ENCODE assay signal across 18 cellular contexts in genomic region chr14:74594021-74594420, GRCh38. TPM values are rescaled to one million over a fixed set of nuclear protein-coding genes. Genes with fewer than 3 reads are reported as not detected.
A peak's percentile ranks its signal among the peaks of the same experiment; 100 is the strongest.
DNase-seq lines count a peak whose midpoint lies in the region; ATAC-seq, FAIRE-seq and TF ChIP-seq lines count a peak whose summit lies in the region.
"Had no signal": no experiment of that assay in that cellular context is flagged by ENCODE, and none has a peak within 500 bp of the region (broad histone marks: within the 10 kb centered on the region; RNA-seq: fewer than 3 reads in every experiment).

No MANE protein-coding gene starts in this region.

- WGBS in HepG2 (ENCODE audit: low lambda C conversion rate), result 40% methylated on average over 4 of the region's 7 CpGs
- 100% methylated on average over 1 of the region's 7 CpGs for WGBS in right lobe of liver (ENCODE audit: insufficient coverage, low coverage, low lambda C conversion rate, missing lambda C conversion rate)

- 0 out of 5 replicates have a peak, but pooled peaks cover 0 to 1% of the 10 kb centered on the region in 2 experiments for H3K27me3 ChIP-seq in HepG2 (ENCODE audit: control insufficient read depth in 1 of 2, insufficient read depth in 2 of 2, low read length in 2 of 2)
- H3K27me3 ChIP-seq in right lobe of liver, result no peaks in the 10 kb centered on the region
- no peaks in the 10 kb centered on the region for H3K27me3 ChIP-seq in skeletal muscle satellite cell (ENCODE audit: control insufficient read depth, insufficient read depth, low read length)

- no TSS peak for BruUV-seq in HepG2 (replicated peaks; lab: Mats Ljungman, UMichigan)

- H3K79me2 ChIP-seq in HepG2 (ENCODE audit: insufficient read depth, low read length), result no peaks in the 10 kb centered on the region

- H3K4me2 ChIP-seq in HepG2 (ENCODE audit: low read depth, low read length) (peak overlapping the region; percentile 61; the same call in 1 of the 2 replicates), skeletal muscle satellite cell (ENCODE audit: low read length) (no peak overlapping the region)

- no peak for DNase-seq in HepG2 (ENCODE audit: low spot score)
- no peak for DNase-seq in right lobe of liver
- DNase-seq in left ventricle myocardium superior, result peak; percentile 15
- DNase-seq in D341Med (ENCODE audit: low spot score), result no peak
- DNase-seq in OCI-M1 (lab: John Stamatoyannopoulos, UW), result no peak
- no peak for DNase-seq in A172 (ENCODE audit: low spot score)
- no peak for DNase-seq in NCI-H187 (lab: John Stamatoyannopoulos, UW)
- DNase-seq: activated CD4-positive, alpha-beta memory T cell treated with anti-CD3 and anti-CD28 coated beads, Interleukin-2, amount 10 ng/mL, durations not matched to agents 7 days and 5 days; activated naive CD8-positive, alpha-beta T cell treated with anti-CD3 and anti-CD28 coated beads, Interleukin-2, amount 50 U/mL, for 24 hours; cortex of kidney; head of caudate nucleus; MV-4-11; NCI-H2081; PC-3; SW 1271 had no signal

- H4K20me1 ChIP-seq in HepG2 (ENCODE audit: insufficient read depth, low read length), result no peaks in the 10 kb centered on the region

- H3K36me3 ChIP-seq in HepG2 (replicated peaks in 1 of 2; ENCODE audit: control insufficient read depth in 1 of 2, insufficient read depth in 2 of 2, low read length in 2 of 2) (no peaks in the 10 kb centered on the region), right lobe of liver (no peaks in the 10 kb centered on the region), skeletal muscle satellite cell (ENCODE audit: insufficient read depth, low read length) (peaks cover 65% of the 10 kb centered on the region)

- TF ChIP-seq CTCF in HepG2 (CRISPR knock-in tag; IDR thresholded peaks at IDR 0.05) (no peak), right lobe of liver (IDR thresholded peaks at IDR 0.05) (no peak)

- CTCF ChIA-PET in HepG2 (lab: Yijun Ruan, JAX; ENCODE audit: low intra/inter-chr PET ratio, low total read pairs), result no interaction called here

- no peak overlapping the region for H2AFZ ChIP-seq in HepG2 (ENCODE audit: low read length)

- H3K27ac ChIP-seq in HepG2 (ENCODE audit: extremely low read length, insufficient read depth, low read length), result no peak overlapping the region
- peak overlapping the region in 1 of 3 donors; percentile 13 for H3K27ac ChIP-seq in right lobe of liver
- H3K27ac ChIP-seq: epithelial cell of prostate had no signal

- H3K4me3 ChIP-seq in HepG2 (replicated peaks in 1 of 3; ENCODE audit: insufficient read depth in 1 of 3, low read depth in 2 of 3, low read length in 3 of 3) (no peak overlapping the region), right lobe of liver (no peak overlapping the region), skeletal muscle satellite cell (ENCODE audit: low read length) (no peak overlapping the region)
- H3K4me3 ChIP-seq: GM12878 had no signal

- POLR2A ChIA-PET in HepG2 (lab: Yijun Ruan, JAX), result no interaction called here

- peaks cover 33% of the 10 kb centered on the region for H3K4me1 ChIP-seq in HepG2 (ENCODE audit: insufficient read depth, low read length)
- H3K4me1 ChIP-seq in right lobe of liver, result no peaks in the 10 kb centered on the region
- H3K4me1 ChIP-seq in skeletal muscle satellite cell (ENCODE audit: control insufficient read depth, insufficient read depth, low read length), result peaks cover 78% of the 10 kb centered on the region

- no peak for TF ChIP-seq EP300 in HepG2 (IDR thresholded peaks at IDR 0.05; ENCODE audit: low read depth in 2 of 2, low read length in 2 of 2)
- TF ChIP-seq EP300 in HepG2 (CRISPR knock-in tag; IDR thresholded peaks at IDR 0.05; ENCODE audit: borderline replicate concordance), result no peak

- in situ Hi-C loops in HepG2 (cut with HindIII; ENCODE audit: extremely low pct_ligation_motif_present, low pct_unique_long_range_greater_than_20kb), result no loop called here

- no peak for ATAC-seq in HepG2
- no peak for ATAC-seq in right lobe of liver
- ATAC-seq in left ventricle myocardium superior, result no peak
- ATAC-seq: activated naive CD8-positive, alpha-beta T cell treated with anti-CD3 and anti-CD28 coated beads, Interleukin-2, amount 50 U/mL, for 24 hours; PC-3 had no signal

- TF ChIP-seq POLR2A in HepG2 (IDR thresholded peaks at IDR 0.05; ENCODE audit: insufficient read depth in 1 of 2, low read depth in 2 of 2, low read length in 2 of 2), result no peak
- no peak for TF ChIP-seq POLR2A in right lobe of liver (IDR thresholded peaks at IDR 0.05)

- intact Hi-C loops in HepG2 (cut with micrococcal nuclease; ENCODE audit: unreplicated experiment) (no loop called here), right lobe of liver (cut with DNase I) (no loop called here), left ventricle myocardium superior (cut with micrococcal nuclease) (no loop called here)

- H3K9me3 ChIP-seq in HepG2 (ENCODE audit: low read length) (no peaks in the 10 kb centered on the region), right lobe of liver (no peaks in the 10 kb centered on the region), skeletal muscle satellite cell (replicated peaks; ENCODE audit: low read length) (no peaks in the 10 kb centered on the region)

- H3K9ac ChIP-seq in HepG2 (ENCODE audit: insufficient read depth, low read depth, low read length) (no peak overlapping the region), skeletal muscle satellite cell (ENCODE audit: low read depth, low read length) (peak overlapping the region; percentile 33)

- no peak for FAIRE-seq in HepG2 (lab: Jason Lieb, UNC)
- FAIRE-seq: GM12878 had no signal

- TF ChIP-seq RAD21 in HepG2 (CRISPR knock-in tag; IDR thresholded peaks at IDR 0.05), result no peak

TF ChIP-seq in HepG2, 621 proteins besides CTCF, POLR2A, EP300 and RAD21:
- no peak for TF ChIP-seq TOPORS (CRISPR knock-in tag; IDR thresholded peaks at IDR 0.05)
- no peak for TF ChIP-seq ZNF160 (CRISPR knock-in tag; IDR thresholded peaks at IDR 0.05)
- no peak for TF ChIP-seq ZNF530 (CRISPR knock-in tag; IDR thresholded peaks at IDR 0.05; ENCODE audit: low read depth)
- no peak for TF ChIP-seq FOSL2 (CRISPR knock-in tag; IDR thresholded peaks at IDR 0.05)
- no peak for TF ChIP-seq SIX4 (CRISPR knock-in tag; IDR thresholded peaks at IDR 0.05)
- no peak for TF ChIP-seq GABPA (IDR thresholded peaks at IDR 0.05; ENCODE audit: low read depth, low read length)
- no peak for TF ChIP-seq GABPA (CRISPR knock-in tag; IDR thresholded peaks at IDR 0.05; ENCODE audit: low read depth)
- no peak for TF ChIP-seq ZNF772 (CRISPR knock-in tag; IDR thresholded peaks at IDR 0.05)

RNA-seq across cellular contexts. Expression of gene LTBP2, which starts 18.0 kb away (rescaled TPM):
- total RNA-seq in HepG2 (2016; rRNA removed; fragmentation: Illumina TruSeq; extraction: Trizol) (0.18 and 0.20 TPM in 2 replicates), right lobe of liver (1 to 10 TPM in 3 of 6 experiments, under 1 TPM in 3; 0.46 to 3.5 (median 1.7) TPM), left ventricle myocardium superior (16.0 TPM)
- total RNA-seq in HepG2 (2016; cell fraction: cytosol; rRNA removed; fragmentation: Illumina TruSeq; extraction: Trizol; ENCODE audit: low read depth), result 0.09 TPM in 1 of 2 replicates, not detected in the other
- total RNA-seq in HepG2 (2016; cell fraction: insoluble cytoplasmic fraction; rRNA removed; fragmentation: Illumina TruSeq; extraction: Trizol), result 0.10 and 0.41 TPM in 2 replicates
- 0.06 TPM in 1 of 2 replicates, not detected in the other for total RNA-seq in HepG2 (2016; cell fraction: membrane; rRNA removed; fragmentation: Illumina TruSeq; extraction: Trizol)
- total RNA-seq in HepG2 (2016; cell fraction: nucleus; rRNA removed; fragmentation: Illumina TruSeq; extraction: Trizol), result 0.28 and 0.84 TPM in 2 replicates
- 0.41 and 0.46 TPM in 2 replicates for polyA plus RNA-seq in HepG2 (2011; rRNA removed)
- 0.32 and 0.35 TPM in 2 replicates for polyA plus RNA-seq in HepG2 (2011; cell fraction: cytosol; rRNA removed)
- 1.4 and 1.5 TPM in 2 replicates for polyA plus RNA-seq in HepG2 (2011; cell fraction: nucleus; rRNA removed)
- 0.27 and 0.68 TPM in 2 replicates for polyA plus RNA-seq in HepG2 (2012)
- polyA plus RNA-seq in HepG2 (2016; cell fraction: cytosol; fragmentation: Illumina TruSeq; extraction: Trizol; ENCODE audit: low read depth), result 0.06 TPM in 1 of 2 replicates, not detected in the other
- 0.12 and 0.17 TPM in 2 replicates for polyA plus RNA-seq in HepG2 (2016; cell fraction: insoluble cytoplasmic fraction; fragmentation: Illumina TruSeq; extraction: Trizol; ENCODE audit: low read depth)
- polyA plus RNA-seq in HepG2 (2016; cell fraction: membrane; fragmentation: Illumina TruSeq; extraction: Trizol; ENCODE audit: low read depth), result 0.07 and 0.09 TPM in 2 replicates
- polyA plus RNA-seq in HepG2 (2016; cell fraction: nucleus; fragmentation: Illumina TruSeq; extraction: Trizol; ENCODE audit: insufficient read depth, low read depth), result 0.64 and 0.72 TPM in 2 replicates
- 0.44 and 1.1 TPM in 2 replicates for polyA minus RNA-seq in HepG2 (2011; rRNA and poly(A)+ RNA removed; ENCODE audit: low replicate concordance)
- 0.35 and 0.89 TPM in 2 replicates for polyA minus RNA-seq in HepG2 (2011; cell fraction: cytosol; rRNA and poly(A)+ RNA removed)
- 0.52 and 0.99 TPM in 2 replicates for polyA minus RNA-seq in HepG2 (2011; cell fraction: nucleus; rRNA and poly(A)+ RNA removed)
- total RNA-seq in skeletal muscle satellite cell (2012; rRNA removed), result 59.3 and 119 TPM in 2 replicates
- total RNA-seq in A172 (2014; rRNA removed; shearing (Covaris generic)), result 5.7 and 5.8 TPM in 2 replicates
